16 cellular contexts compared by ENCODE assay signal in genomic region chr7:119065966-119066365, GRCh38.
DNase-seq lines count a peak whose midpoint lies in the region; TF ChIP-seq lines count a peak whose summit lies in the region.
"Had no signal": no experiment of that assay in that cellular context is flagged by ENCODE, and none has a peak within 500 bp of the region (broad histone marks: within the 10 kb centered on the region; RNA-seq: fewer than 3 reads in every experiment).

No MANE protein-coding gene starts in this region.

- no peaks in the 10 kb centered on the region for H3K27me3 Mint-ChIP-seq in HFFc6 (ENCODE audit: insufficient read depth)
- H3K27me3 Mint-ChIP-seq: B cell; CD4-positive, alpha-beta T cell had no signal

- no peak for TF ChIP-seq CTCF in HFFc6 (IDR thresholded peaks at IDR 0.05)

- DNase-seq in DMS 273 (lab: John Stamatoyannopoulos, UW; ENCODE audit: unreplicated experiment) (peak; percentile 54), DMS 273 treated with DMSO at 0.1 percent for 48 hours (lab: John Stamatoyannopoulos, UW) (no peak), G401 (ENCODE audit: low spot score) (peak; percentile 81), NCI-H69 (lab: John Stamatoyannopoulos, UW) (peak; percentile 59), cerebellum (ENCODE audit: low spot score) (peak; percentile 35), GDM1 (lab: John Stamatoyannopoulos, UW) (no peak), A172 (ENCODE audit: low spot score) (no peak), HFFc6 (no peak)
- DNase-seq: ACHN; Caco-2; Calu3; CD4-positive, alpha-beta T cell; CD8-positive, alpha-beta T cell; DMS79 treated with DMSO at 0.1 percent for 48 hours; GF-D8 had no signal

- H3K4me3 Mint-ChIP-seq in HFFc6: no peak overlapping the region
- H3K4me3 Mint-ChIP-seq: B cell; CD4-positive, alpha-beta T cell; CD8-positive, alpha-beta T cell had no signal

- H3K9me3 Mint-ChIP-seq in HFFc6: peaks cover 30% of the 10 kb centered on the region

- no peaks in the 10 kb centered on the region for H3K36me3 Mint-ChIP-seq in HFFc6 (ENCODE audit: low read depth)
- H3K36me3 Mint-ChIP-seq: CD8-positive, alpha-beta T cell had no signal

- no peak overlapping the region for H3K27ac Mint-ChIP-seq in HFFc6
- H3K27ac Mint-ChIP-seq: B cell; CD4-positive, alpha-beta T cell; CD8-positive, alpha-beta T cell had no signal

- H3K4me1 Mint-ChIP-seq in HFFc6 (ENCODE audit: low read depth): no peaks in the 10 kb centered on the region
- H3K4me1 Mint-ChIP-seq: B cell had no signal

- in situ Hi-C loops in G401 (cut with HindIII; ENCODE audit: low sequenced_read_pairs): no loop called here

Comparison
In these comparisons a context has a peak if more than half of its experiments do, and no peak if none do; other contexts are left out.
1. DNase-seq: peak in DMS 273 (single experiment), G401 (single experiment), NCI-H69 (single experiment) and cerebellum (single experiment); none in DMS 273 treated with DMSO at 0.1 percent for 48 hours (single experiment), GDM1 (single experiment), A172 (single experiment) and HFFc6 (single experiment).